ENCODE assay signal across 8 cellular contexts in genomic region chr2:147843421-147843863, GRCh38. TPM values are rescaled to one million over a fixed set of nuclear protein-coding genes. Genes with fewer than 3 reads are reported as not detected.
A peak's percentile ranks its signal among the peaks of the same experiment; 100 is the strongest.
DNase-seq lines count a peak whose midpoint lies in the region; ATAC-seq and TF ChIP-seq lines count a peak whose summit lies in the region.

No MANE protein-coding gene starts in this region.

- H3K36me3 ChIP-seq in CD8-positive, alpha-beta memory T cell (ENCODE audit: insufficient read depth, low read length) = no peaks in the 10 kb centered on the region
- H3K36me3 ChIP-seq in effector memory CD4-positive, alpha-beta T cell (ENCODE audit: control insufficient read depth, insufficient read depth, low read length) = no peaks in the 10 kb centered on the region
- no peaks in the 10 kb centered on the region for H3K36me3 ChIP-seq in neutrophil

- H3K27me3 ChIP-seq in CD8-positive, alpha-beta memory T cell (ENCODE audit: insufficient read depth, low read length, poor library complexity, severe bottlenecking) = no peaks in the 10 kb centered on the region
- H3K27me3 ChIP-seq in effector memory CD4-positive, alpha-beta T cell (replicated peaks; ENCODE audit: control insufficient read depth, insufficient read depth, low read length, poor library complexity, severe bottlenecking) = no peaks in the 10 kb centered on the region
- peaks cover 87% of the 10 kb centered on the region for H3K27me3 ChIP-seq in neutrophil

- TF ChIP-seq CTCF in neutrophil (IDR thresholded peaks at IDR 0.05) (no peak), GM20000 (IDR thresholded peaks at IDR 0.05; ENCODE audit: extremely low read depth, missing control alignments) (no peak)

- H3K27ac Mint-ChIP-seq in CD8-positive, alpha-beta memory T cell = peak overlapping the region in 4 of 8 donors; percentile 15 to 94 (median 48)

- peaks cover 34 to 39% (median 37%) of the 10 kb centered on the region in 3 donors for H3K4me1 Mint-ChIP-seq in CD8-positive, alpha-beta memory T cell

- H3K36me3 Mint-ChIP-seq in CD8-positive, alpha-beta memory T cell = peaks cover 0 to 8% (median 0%) of the 10 kb centered on the region in 3 donors

- no peak overlapping the region for H3K27ac ChIP-seq in CD8-positive, alpha-beta memory T cell (ENCODE audit: low read depth, low read length)
- no peak overlapping the region for H3K27ac ChIP-seq in effector memory CD4-positive, alpha-beta T cell (ENCODE audit: insufficient read depth, low read length, poor library complexity, severe bottlenecking)
- no peak overlapping the region for H3K27ac ChIP-seq in neutrophil

- H3K4me1 ChIP-seq in CD8-positive, alpha-beta memory T cell (ENCODE audit: insufficient read depth, low read length) = peaks cover 14% of the 10 kb centered on the region
- peaks cover 4% of the 10 kb centered on the region for H3K4me1 ChIP-seq in effector memory CD4-positive, alpha-beta T cell (ENCODE audit: control insufficient read depth, insufficient read depth, low read length, poor library complexity, severe bottlenecking)
- peaks cover 4 to 13% of the 10 kb centered on the region in 2 experiments for H3K4me1 ChIP-seq in neutrophil (ENCODE audit: control insufficient read depth in 1 of 2, insufficient read depth in 1 of 2, low read depth in 1 of 2, low read length in 1 of 2)

- H3K27me3 Mint-ChIP-seq in CD8-positive, alpha-beta memory T cell = peaks cover 25 to 42% of the 10 kb centered on the region in 2 donors

- ATAC-seq in HG02588 (IDR thresholded peaks at IDR 0.05; ENCODE audit: unreplicated experiment) = no peak

- peak overlapping the region; percentile 80 to 98 (median 93) for H3K4me3 Mint-ChIP-seq in CD8-positive, alpha-beta memory T cell

- POLR2A ChIA-PET in CD8-positive, alpha-beta memory T cell (lab: Charles Lee) = no interaction called here

- peaks cover 0 to 6% (median 4%) of the 10 kb centered on the region in 5 donors for H3K9me3 Mint-ChIP-seq in CD8-positive, alpha-beta memory T cell

- peak overlapping the region; percentile 36 for H3K4me3 ChIP-seq in CD8-positive, alpha-beta memory T cell (ENCODE audit: low read length)
- peak overlapping the region; percentile 74 for H3K4me3 ChIP-seq in effector memory CD4-positive, alpha-beta T cell (ENCODE audit: insufficient read depth, low read depth, low read length, poor library complexity, severe bottlenecking)
- H3K4me3 ChIP-seq in neutrophil (ENCODE audit: low read depth in 1 of 2, low read length in 1 of 2) = peak overlapping the region; percentile 37 to 62

- H3K9me3 ChIP-seq in CD8-positive, alpha-beta memory T cell (ENCODE audit: low read length) = no peaks in the 10 kb centered on the region
- no peaks in the 10 kb centered on the region for H3K9me3 ChIP-seq in effector memory CD4-positive, alpha-beta T cell (ENCODE audit: control insufficient read depth, low read length)
- no peaks in the 10 kb centered on the region for H3K9me3 ChIP-seq in neutrophil

- DNase-seq in CD8-positive, alpha-beta memory T cell = no peak
- DNase-seq in NCI-H1417 treated with DMSO at 0.1 percent for 48 hours (lab: John Stamatoyannopoulos, UW) (peak; percentile 6), epidermal melanocyte (ENCODE audit: insufficient read length, low spot score) (no peak), GM20000 (ENCODE audit: low spot score) (no peak)
- DNase-seq in effector memory CD4-positive, alpha-beta T cell = no peak
- no peak for DNase-seq in stimulated activated CD8-positive, alpha-beta memory T cell treated with anti-CD3 and anti-CD28 coated beads, Interleukin-4, amount 100 ng/mL, for 48 hours

- CTCF ChIA-PET in CD8-positive, alpha-beta memory T cell (lab: Charles Lee) = interaction anchor here (1.0 to 1.4 kb wide), 2 partner anchors 12 to 16 kb away, joined by 3 read pairs; no protein-coding TSS in a partner anchor

RNA-seq across cellular contexts. Expression of gene ACVR2A, which starts 1.4 kb away (rescaled TPM):
- 1 to 10 TPM; 1.4 to 2.5 TPM for total RNA-seq in CD8-positive, alpha-beta memory T cell
- 3.2 TPM for polyA plus RNA-seq in CD8-positive, alpha-beta memory T cell
